19 cellular contexts compared by ENCODE assay signal in the genomic region with DNA sequence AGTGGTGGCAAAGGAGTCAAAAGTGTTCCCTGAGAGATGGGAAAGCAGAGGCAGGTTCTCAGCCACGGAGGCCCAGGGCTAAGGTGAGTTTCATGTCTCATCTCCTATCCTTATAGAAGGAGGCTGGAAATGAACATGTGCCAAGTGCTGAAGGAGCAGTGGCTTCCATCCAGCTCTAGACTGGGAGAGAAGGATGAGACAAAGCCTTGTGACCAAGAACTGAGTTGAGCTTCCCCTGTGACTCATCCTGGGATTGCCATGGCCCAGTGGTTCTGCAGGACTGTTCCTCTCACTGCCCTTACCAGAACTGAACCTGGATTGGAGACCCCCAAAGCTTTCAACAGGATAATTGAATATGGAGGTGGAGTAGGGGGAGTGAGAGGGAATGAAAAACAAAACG. TPM values are rescaled to one million over a fixed set of nuclear protein-coding genes. Genes with fewer than 3 reads are reported as not detected.
DNase-seq lines count a peak whose midpoint lies in the region; ATAC-seq, FAIRE-seq and TF ChIP-seq lines count a peak whose summit lies in the region.
"Had no signal": no experiment of that assay in that cellular context is flagged by ENCODE, and none has a peak within 500 bp of the region (broad histone marks: within the 10 kb centered on the region; RNA-seq: fewer than 3 reads in every experiment).

No MANE protein-coding gene starts in this region.

- no peaks in the 10 kb centered on the region for H3K79me2 ChIP-seq in neural progenitor cell (ENCODE audit: low read depth)

- no peaks in the 10 kb centered on the region for H3K9me3 Mint-ChIP-seq in neural progenitor cell

- H3K4me1 ChIP-seq in neural progenitor cell = peaks cover 8% of the 10 kb centered on the region
- H3K4me1 ChIP-seq in lower lobe of right lung = no peaks in the 10 kb centered on the region
- H3K4me1 ChIP-seq: body of pancreas had no signal

- no peak overlapping the region for H3K27ac ChIP-seq in neural progenitor cell
- H3K27ac ChIP-seq in lower lobe of right lung = no peak overlapping the region
- H3K27ac ChIP-seq: body of pancreas, thoracic aorta had no signal

- intact Hi-C loops in lower lobe of right lung (cut with DNase I) = no loop called here

- peak overlapping the region; percentile 22 for H2AFZ ChIP-seq in neural progenitor cell (replicated peaks)

- no peaks in the 10 kb centered on the region for H3K4me1 Mint-ChIP-seq in neural progenitor cell
- H3K4me1 Mint-ChIP-seq: activated CD8-positive, alpha-beta memory T cell treated with anti-CD3 and anti-CD28 coated beads, Interleukin-2, amount 10 ng/mL, durations not matched to agents 7 days and 5 days; IgD-negative memory B cell had no signal

- peaks cover 5% of the 10 kb centered on the region for H3K27me3 Mint-ChIP-seq in neural progenitor cell (ENCODE audit: insufficient read depth, low read depth)
- H3K27me3 Mint-ChIP-seq: activated CD8-positive, alpha-beta memory T cell treated with anti-CD3 and anti-CD28 coated beads, Interleukin-2, amount 10 ng/mL, durations not matched to agents 7 days and 5 days; progenitor cell of endocrine pancreas had no signal

- no peak overlapping the region for H3K27ac Mint-ChIP-seq in neural progenitor cell
- H3K27ac Mint-ChIP-seq: activated CD8-positive, alpha-beta memory T cell treated with anti-CD3 and anti-CD28 coated beads, Interleukin-2, amount 10 ng/mL, durations not matched to agents 7 days and 5 days; IgD-negative memory B cell; progenitor cell of endocrine pancreas; WTC11 had no signal

- no peaks in the 10 kb centered on the region for H3K27me3 ChIP-seq in neural progenitor cell
- H3K27me3 ChIP-seq in lower lobe of right lung (ENCODE audit: low read depth) = no peaks in the 10 kb centered on the region
- H3K27me3 ChIP-seq: body of pancreas had no signal

- no peak for TF ChIP-seq CTCF in neural progenitor cell (IDR thresholded peaks at IDR 0.05)
- TF ChIP-seq CTCF in lower lobe of right lung (IDR thresholded peaks at IDR 0.05) = no peak

- H3F3A ChIP-seq in neural progenitor cell (ENCODE audit: low read depth) = no peaks in the 10 kb centered on the region

- H3K9me3 ChIP-seq in neural progenitor cell (ENCODE audit: low read depth) = no peaks in the 10 kb centered on the region
- no peaks in the 10 kb centered on the region for H3K9me3 ChIP-seq in lower lobe of right lung
- H3K9me3 ChIP-seq: body of pancreas, thoracic aorta had no signal

- no peak overlapping the region for H3K4me2 ChIP-seq in neural progenitor cell

- H3K4me3 ChIP-seq in neural progenitor cell (no peak overlapping the region), lower lobe of right lung (no peak overlapping the region)
- H3K4me3 ChIP-seq: body of pancreas, GM12878, thoracic aorta had no signal

- H3K9ac ChIP-seq in neural progenitor cell = no peak overlapping the region

- H3K36me3 ChIP-seq in neural progenitor cell (no peaks in the 10 kb centered on the region), lower lobe of right lung (no peaks in the 10 kb centered on the region)
- H3K36me3 ChIP-seq: thoracic aorta had no signal

- no peaks in the 10 kb centered on the region for H3K36me3 Mint-ChIP-seq in neural progenitor cell
- H3K36me3 Mint-ChIP-seq: activated CD8-positive, alpha-beta memory T cell treated with anti-CD3 and anti-CD28 coated beads, Interleukin-2, amount 10 ng/mL, durations not matched to agents 7 days and 5 days; WTC11 had no signal

- peak; percentile 67 for DNase-seq in GM03348 (ENCODE audit: low spot score)
- peak; percentile 71 for DNase-seq in RCC 7860 (ENCODE audit: low spot score)
- no peak for DNase-seq in neural progenitor cell (ENCODE audit: low spot score)
- no peak for DNase-seq in lower lobe of right lung
- no peak for DNase-seq in iPS-NIHi11 (ENCODE audit: low spot score)
- DNase-seq in NCI-H1930 (lab: John Stamatoyannopoulos, UW) = no peak
- no peak for DNase-seq in Kasumi-1 (lab: John Stamatoyannopoulos, UW)
- DNase-seq: activated CD8-positive, alpha-beta memory T cell treated with anti-CD3 and anti-CD28 coated beads, Interleukin-2, amount 10 ng/mL, durations not matched to agents 7 days and 5 days; body of pancreas; C1 segment of cervical spinal cord; DND-41; NCI-H1436 had no signal

- FAIRE-seq in RCC 7860 (lab: Jason Lieb, UNC) = peak; percentile 89
- FAIRE-seq: GM12878 had no signal

- no peak overlapping the region for H3K4me3 Mint-ChIP-seq in neural progenitor cell
- H3K4me3 Mint-ChIP-seq: activated CD8-positive, alpha-beta memory T cell treated with anti-CD3 and anti-CD28 coated beads, Interleukin-2, amount 10 ng/mL, durations not matched to agents 7 days and 5 days; IgD-negative memory B cell; WTC11 had no signal

- no peaks in the 10 kb centered on the region for H4K20me1 ChIP-seq in neural progenitor cell (ENCODE audit: low read depth)

- ATAC-seq in esophagus mucosa = peak; percentile 45
- ATAC-seq in lower lobe of right lung = no peak
- ATAC-seq: activated CD8-positive, alpha-beta memory T cell treated with anti-CD3 and anti-CD28 coated beads, Interleukin-2, amount 10 ng/mL, durations not matched to agents 7 days and 5 days; body of pancreas; GM12878; WTC11 had no signal

RNA-seq across cellular contexts. Expression of a gene that starts 16.7 kb away (rescaled TPM):
- not detected for total RNA-seq in esophagus mucosa
- not detected in 2 replicates for total RNA-seq in neural progenitor cell (ENCODE audit: low replicate concordance)
- total RNA-seq in lower lobe of right lung = not detected
- total RNA-seq: activated CD8-positive, alpha-beta memory T cell treated with anti-CD3 and anti-CD28 coated beads, Interleukin-2, amount 10 ng/mL, durations not matched to agents 7 days and 5 days; body of pancreas; GM12878; NCI-H460; progenitor cell of endocrine pancreas; thoracic aorta; WTC11 had no signal

RNA-seq across cellular contexts. Expression of a gene that starts 23.8 kb away (rescaled TPM):
- not detected for total RNA-seq in esophagus mucosa
- not detected in 2 replicates for total RNA-seq in neural progenitor cell (ENCODE audit: low replicate concordance)
- total RNA-seq in lower lobe of right lung = not detected
- total RNA-seq: activated CD8-positive, alpha-beta memory T cell treated with anti-CD3 and anti-CD28 coated beads, Interleukin-2, amount 10 ng/mL, durations not matched to agents 7 days and 5 days; body of pancreas; GM12878; NCI-H460; progenitor cell of endocrine pancreas; thoracic aorta; WTC11 had no signal

Comparison
In these comparisons a context has a peak if more than half of its experiments do, and no peak if none do; other contexts are left out.
1. DNase-seq: peak in GM03348 (single experiment) and RCC 7860 (single experiment); none in neural progenitor cell (single experiment), lower lobe of right lung (single experiment), iPS-NIHi11 (single experiment), NCI-H1930 (0 of 2) and Kasumi-1 (0 of 2).